ENCODE assay signal across 8 cellular contexts in the genomic region with DNA sequence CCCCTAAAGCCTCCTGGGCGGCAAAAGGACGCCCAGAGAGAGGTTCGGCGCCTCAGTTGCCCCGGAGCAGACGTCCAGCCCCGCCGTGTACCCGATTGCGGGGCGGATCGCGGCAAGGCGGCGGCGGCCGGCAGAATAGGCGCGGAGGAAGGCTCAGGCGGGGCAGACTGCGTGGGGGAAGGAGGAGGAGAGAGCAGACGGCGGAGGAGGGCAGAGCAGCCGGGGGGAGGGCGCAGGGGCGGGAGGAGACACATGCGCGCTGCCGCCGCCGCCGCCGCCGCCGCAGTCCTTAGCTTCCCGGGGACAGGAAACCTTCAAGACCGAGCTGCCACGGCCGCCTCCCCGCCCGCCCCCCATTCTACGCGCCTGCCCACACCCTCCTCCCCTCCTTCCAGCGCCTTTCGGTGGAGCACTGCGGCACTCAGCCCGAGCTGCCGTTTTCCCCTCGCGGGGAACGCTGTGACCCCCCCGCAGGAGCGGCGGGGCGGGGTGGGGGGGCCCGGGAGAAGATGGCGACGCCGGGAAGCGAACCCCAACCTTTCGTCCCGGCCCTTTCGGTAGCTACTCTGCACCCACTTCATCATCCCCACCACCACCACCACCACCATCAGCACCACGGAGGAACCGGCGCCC. TPM values are rescaled to one million over a fixed set of nuclear protein-coding genes. Genes with fewer than 3 reads are reported as not detected.
A peak's percentile ranks its signal among the peaks of the same experiment; 100 is the strongest.
DNase-seq lines count a peak whose midpoint lies in the region; ATAC-seq and TF ChIP-seq lines count a peak whose summit lies in the region.

A gene with protein sequence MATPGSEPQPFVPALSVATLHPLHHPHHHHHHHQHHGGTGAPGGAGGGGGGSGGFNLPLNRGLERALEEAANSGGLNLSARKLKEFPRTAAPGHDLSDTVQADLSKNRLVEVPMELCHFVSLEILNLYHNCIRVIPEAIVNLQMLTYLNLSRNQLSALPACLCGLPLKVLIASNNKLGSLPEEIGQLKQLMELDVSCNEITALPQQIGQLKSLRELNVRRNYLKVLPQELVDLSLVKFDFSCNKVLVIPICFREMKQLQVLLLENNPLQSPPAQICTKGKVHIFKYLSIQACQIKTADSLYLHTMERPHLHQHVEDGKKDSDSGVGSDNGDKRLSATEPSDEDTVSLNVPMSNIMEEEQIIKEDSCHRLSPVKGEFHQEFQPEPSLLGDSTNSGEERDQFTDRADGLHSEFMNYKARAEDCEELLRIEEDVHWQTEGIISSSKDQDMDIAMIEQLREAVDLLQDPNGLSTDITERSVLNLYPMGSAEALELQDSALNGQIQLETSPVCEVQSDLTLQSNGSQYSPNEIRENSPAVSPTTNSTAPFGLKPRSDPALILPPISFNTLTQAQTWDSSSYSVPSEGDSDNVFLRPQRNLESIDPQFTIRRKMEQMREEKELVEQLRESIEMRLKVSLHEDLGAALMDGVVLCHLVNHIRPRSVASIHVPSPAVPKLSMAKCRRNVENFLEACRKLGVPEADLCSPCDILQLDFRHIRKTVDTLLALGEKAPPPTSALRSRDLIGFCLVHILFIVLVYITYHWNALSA (plus strand): TSS at position 283 of the 633 bp plus-strand sequence. CDS start 227 bp downstream, at position 510.

- H3K27me3 ChIP-seq in adipocyte (replicated peaks; ENCODE audit: control insufficient read depth, insufficient read depth, low read length) (no peaks in the 10 kb centered on the region), cardiac muscle cell (no peaks in the 10 kb centered on the region)

- intact Hi-C loops in posterior cingulate gyrus (cut with DNase I): loop anchor here (5.0 to 10.0 kb wide), 2 partner anchors 72 to 164 kb away; no protein-coding TSS in a partner anchor

- H3K9me3 ChIP-seq in adipocyte (ENCODE audit: control insufficient read depth, low read length) (no peaks in the 10 kb centered on the region), cardiac muscle cell (ENCODE audit: low read depth) (no peaks in the 10 kb centered on the region)

- peak within 1 kb of the TSS; percentile 97 for H3K4me3 Mint-ChIP-seq in type B pancreatic cell

- H3K36me3 ChIP-seq in adipocyte (ENCODE audit: control insufficient read depth, insufficient read depth, low read length, severe bottlenecking): no peaks in the 10 kb centered on the region
- H3K36me3 ChIP-seq in cardiac muscle cell: no peaks in the 10 kb centered on the region

- peaks cover 39% of the 10 kb centered on the region for H3K4me1 Mint-ChIP-seq in type B pancreatic cell (ENCODE audit: unreplicated experiment)

- peaks cover 17% of the 10 kb centered on the region for H3K4me1 ChIP-seq in adipocyte (ENCODE audit: control insufficient read depth, insufficient read depth, low read length)
- H3K4me1 ChIP-seq in cardiac muscle cell (ENCODE audit: low read depth): peaks cover 4% of the 10 kb centered on the region

- H3K36me3 Mint-ChIP-seq in type B pancreatic cell: no peaks in the 10 kb centered on the region

- ATAC-seq in HG02623 (IDR thresholded peaks at IDR 0.05; ENCODE audit: unreplicated experiment): peak; percentile 59

- peak within 1 kb of the TSS; percentile 90 for H3K9ac ChIP-seq in adipocyte (ENCODE audit: low read length)

- H3K9me3 Mint-ChIP-seq in type B pancreatic cell: no peaks in the 10 kb centered on the region

- peak; percentile 64 for DNase-seq in GM04504 (ENCODE audit: low read depth)
- peak; percentile 90 for DNase-seq in NCI-H146 (lab: John Stamatoyannopoulos, UW)
- DNase-seq in T-helper 1 cell: peak; percentile 73 to 91 (median 83)
- peak; percentile 95 for DNase-seq in adipocyte (ENCODE audit: low read depth)
- peak; percentile 94 to 96 for DNase-seq in cardiac muscle cell (ENCODE audit: low read depth in 1 of 2, low spot score in 1 of 2)
- DNase-seq in posterior cingulate gyrus: peak; percentile 44 to 96 (median 74)
- peak; percentile 89 for DNase-seq in type B pancreatic cell (ENCODE audit: extremely low spot score, unreplicated experiment)

- H3K27me3 Mint-ChIP-seq in type B pancreatic cell: peaks cover 6% of the 10 kb centered on the region

- peak within 1 kb of the TSS; percentile 42 for H3K27ac ChIP-seq in cardiac muscle cell

- H3K4me3 ChIP-seq in adipocyte (ENCODE audit: low read length): peak within 1 kb of the TSS; percentile 86
- H3K4me3 ChIP-seq in cardiac muscle cell: peak within 1 kb of the TSS; percentile 97

- no peak for TF ChIP-seq CTCF in cardiac muscle cell (IDR thresholded peaks at IDR 0.05; ENCODE audit: low read depth, low read length)
- TF ChIP-seq CTCF in type B pancreatic cell (conservative IDR thresholded peaks at IDR 0.05): no peak

- peak within 1 kb of the TSS; percentile 82 for H3K27ac Mint-ChIP-seq in type B pancreatic cell

RNA-seq across cellular contexts. Expression of the gene that starts here (rescaled TPM):
- total RNA-seq in cardiac muscle cell: 7.5 and 14.6 TPM in 2 replicates
- polyA plus RNA-seq in cardiac muscle cell: 6.0 and 13.6 TPM in 2 replicates
- total RNA-seq in type B pancreatic cell (ENCODE audit: low replicate concordance): 17.4 and 23.0 TPM in 2 replicates

Comparison
In these comparisons a context has a peak if more than half of its experiments do, and no peak if none do; other contexts are left out.
1. Peak in every context shown above with its lines: DNase-seq, ATAC-seq, H3K4me3 ChIP-seq and H3K27ac ChIP-seq.